In genomic region chr13:101751488-101751887, GRCh38 we compare ENCODE assay signal across 9 cellular contexts.
DNase-seq lines count a peak whose midpoint lies in the region; FAIRE-seq and TF ChIP-seq lines count a peak whose summit lies in the region.
"Had no signal": no experiment of that assay in that cellular context is flagged by ENCODE, and none has a peak within 500 bp of the region (broad histone marks: within the 10 kb centered on the region; RNA-seq: fewer than 3 reads in every experiment).

No MANE protein-coding gene starts in this region.

- POLR2A ChIA-PET in A673 (lab: Charles Lee; ENCODE audit: low non-redundant PET), result no interaction called here

- H3K9me3 ChIP-seq in A673 (ENCODE audit: low read depth, low read length, poor library complexity, severe bottlenecking) (no peaks in the 10 kb centered on the region), endodermal cell (ENCODE audit: control insufficient read depth, low read length) (no peaks in the 10 kb centered on the region)

- H3K36me3 Mint-ChIP-seq in endodermal cell (ENCODE audit: low read depth), result no peaks in the 10 kb centered on the region
- no peaks in the 10 kb centered on the region for H3K36me3 Mint-ChIP-seq in activated naive CD4-positive, alpha-beta T cell treated with anti-CD3 and anti-CD28 coated beads for 36 hours (ENCODE audit: low read depth)

- peaks cover 14% of the 10 kb centered on the region for H3K4me1 Mint-ChIP-seq in endodermal cell
- no peaks in the 10 kb centered on the region for H3K4me1 Mint-ChIP-seq in activated naive CD4-positive, alpha-beta T cell treated with anti-CD3 and anti-CD28 coated beads for 36 hours (ENCODE audit: low read depth)

- H3K9ac ChIP-seq in endodermal cell (ENCODE audit: extremely low read depth, low read length, poor library complexity, severe bottlenecking), result no peak overlapping the region

- H3K27ac ChIP-seq in A673 (ENCODE audit: low read depth, low read length, poor library complexity, severe bottlenecking), result no peak overlapping the region
- H3K27ac ChIP-seq in endodermal cell (ENCODE audit: low read depth, low read length), result no peak overlapping the region
- H3K27ac ChIP-seq: VCaP had no signal

- H3K27ac Mint-ChIP-seq in endodermal cell, result no peak overlapping the region
- no peak overlapping the region for H3K27ac Mint-ChIP-seq in activated naive CD4-positive, alpha-beta T cell treated with anti-CD3 and anti-CD28 coated beads for 36 hours

- no peak for TF ChIP-seq CTCF in A673 (conservative IDR thresholded peaks at IDR 0.05; ENCODE audit: low read depth, low read length)
- TF ChIP-seq CTCF in bronchial epithelial cell (IDR thresholded peaks at IDR 0.05; ENCODE audit: insufficient read depth, low read length, severe bottlenecking), result no peak
- no peak for TF ChIP-seq CTCF in endodermal cell (conservative IDR thresholded peaks at IDR 0.05)
- TF ChIP-seq CTCF in GM10266 (IDR thresholded peaks at IDR 0.05; ENCODE audit: control insufficient read depth, insufficient read depth, low read depth, missing control alignments), result no peak

- H3K9me3 Mint-ChIP-seq in endodermal cell, result no peaks in the 10 kb centered on the region
- no peaks in the 10 kb centered on the region for H3K9me3 Mint-ChIP-seq in activated naive CD4-positive, alpha-beta T cell treated with anti-CD3 and anti-CD28 coated beads for 36 hours

- FAIRE-seq in H54 (lab: Jason Lieb, UNC) (peak; percentile 100), bronchial epithelial cell (lab: Jason Lieb, UNC) (no peak)

- no peaks in the 10 kb centered on the region for H3K27me3 ChIP-seq in A673 (replicated peaks; ENCODE audit: insufficient read depth, low read depth, low read length, poor library complexity)
- H3K27me3 ChIP-seq in bronchial epithelial cell (ENCODE audit: control insufficient read depth, insufficient read depth, low read length), result no peaks in the 10 kb centered on the region
- H3K27me3 ChIP-seq in endodermal cell (ENCODE audit: control insufficient read depth, insufficient read depth, low read length, poor library complexity, severe bottlenecking), result no peaks in the 10 kb centered on the region

- WGBS in endodermal cell (ENCODE audit: insufficient coverage in 1 of 2, insufficient read length in 1 of 2), 2 experiments, result 48 to 50% methylated on average over 2 to 3 of the region's 3 CpGs

- CTCF ChIA-PET in A673 (lab: Charles Lee), result no interaction called here
- CTCF ChIA-PET in activated naive CD4-positive, alpha-beta T cell treated with anti-CD3 and anti-CD28 coated beads for 36 hours (lab: Charles Lee), result no interaction called here

- DNase-seq in A673 (ENCODE audit: low spot score) (peak; percentile 79), H54 (ENCODE audit: insufficient read length, low spot score) (peak; percentile 26), NCI-H146 treated with DMSO at 0.1 percent for 48 hours (lab: John Stamatoyannopoulos, UW; ENCODE audit: unreplicated experiment) (peak; percentile 84), bronchial epithelial cell (ENCODE audit: low read depth) (peak; percentile 80), head of caudate nucleus (no peak), endodermal cell (no peak), GM10266 (ENCODE audit: extremely low spot score) (no peak)
- DNase-seq in activated naive CD4-positive, alpha-beta T cell treated with anti-CD3 and anti-CD28 coated beads for 36 hours, result no peak

- H3K4me1 ChIP-seq in A673 (ENCODE audit: insufficient read depth, low read length, poor library complexity, severe bottlenecking), result peaks cover 11% of the 10 kb centered on the region
- peaks cover 10% of the 10 kb centered on the region for H3K4me1 ChIP-seq in endodermal cell (ENCODE audit: control insufficient read depth, insufficient read depth, low read length)

- H3K4me3 Mint-ChIP-seq in endodermal cell, result no peak overlapping the region
- H3K4me3 Mint-ChIP-seq in activated naive CD4-positive, alpha-beta T cell treated with anti-CD3 and anti-CD28 coated beads for 36 hours, result no peak overlapping the region

- H3K27me3 Mint-ChIP-seq in endodermal cell (ENCODE audit: insufficient read depth), result peaks cover 6% of the 10 kb centered on the region
- H3K27me3 Mint-ChIP-seq in activated naive CD4-positive, alpha-beta T cell treated with anti-CD3 and anti-CD28 coated beads for 36 hours (ENCODE audit: low read depth), result peaks cover 22% of the 10 kb centered on the region

- no TSS peak for BruUV-seq in A673 (replicated peaks; lab: Mats Ljungman, UMichigan)

- no peak for TF ChIP-seq POLR2A in H54 (IDR thresholded peaks at IDR 0.05; ENCODE audit: low read depth, low read length)

- H3K4me3 ChIP-seq in A673 (ENCODE audit: low read depth, low read length, poor library complexity, severe bottlenecking), result no peak overlapping the region
- H3K4me3 ChIP-seq in bronchial epithelial cell (ENCODE audit: low read depth, low read length), result no peak overlapping the region
- H3K4me3 ChIP-seq in endodermal cell (ENCODE audit: low read length), result no peak overlapping the region

- H3K36me3 ChIP-seq in A673 (ENCODE audit: insufficient read depth, low read length, poor library complexity, severe bottlenecking) (no peaks in the 10 kb centered on the region), bronchial epithelial cell (ENCODE audit: control insufficient read depth, insufficient read depth, low read length) (no peaks in the 10 kb centered on the region), endodermal cell (ENCODE audit: control insufficient read depth, insufficient read depth, low read length) (no peaks in the 10 kb centered on the region)

- intact Hi-C loops in A673 (cut with micrococcal nuclease; ENCODE audit: unreplicated experiment) (no loop called here), head of caudate nucleus (cut with DNase I) (loop anchor here (10.0 kb wide), 1 partner anchor 237 kb away; no protein-coding TSS in a partner anchor)
- intact Hi-C loops in activated naive CD4-positive, alpha-beta T cell treated with anti-CD3 and anti-CD28 coated beads for 36 hours (cut with micrococcal nuclease), result no loop called here

Comparison
In these comparisons a context has a peak if more than half of its experiments do, and no peak if none do; other contexts are left out.
1. DNase-seq: peak in A673 (single experiment), H54 (single experiment), NCI-H146 treated with DMSO at 0.1 percent for 48 hours (single experiment) and bronchial epithelial cell (single experiment); none in head of caudate nucleus (0 of 42), endodermal cell (single experiment), activated naive CD4-positive, alpha-beta T cell treated with anti-CD3 and anti-CD28 coated beads for 36 hours (single experiment) and GM10266 (single experiment).